Comparison of ENCODE assay signal across 8 cellular contexts in genomic region chr1:113072757-113073456, GRCh38. TPM values are rescaled to one million over a fixed set of nuclear protein-coding genes. Genes with fewer than 3 reads are reported as not detected.
DNase-seq lines count a peak whose midpoint lies in the region; TF ChIP-seq lines count a peak whose summit lies in the region.

TSS of gene LRIG2 (plus strand) at chr1:113073198. CDS start at chr1:113073407, 209 bp downstream.

- peaks cover 25% of the 10 kb centered on the region for H3K4me1 Mint-ChIP-seq in nephron
- peaks cover 30% of the 10 kb centered on the region for H3K4me1 Mint-ChIP-seq in stimulated activated naive CD8-positive, alpha-beta T cell treated with anti-CD3 and anti-CD28 coated beads, Interleukin-15, Interleukin-2, amounts not matched to agents 100 ng/mL and 50 ng/mL, for 24 hours (ENCODE audit: low read depth)

- peak within 1 kb of the TSS; percentile 92 for H3K4me2 ChIP-seq in Loucy (ENCODE audit: low read depth, low read length, poor library complexity, severe bottlenecking)

- H3K9me2 ChIP-seq in Loucy (replicated peaks; ENCODE audit: low read depth, low read length): no peaks in the 10 kb centered on the region

- DNase-seq in G401 (ENCODE audit: low spot score) (peak; percentile 99), H7 (peak; percentile 96), fibroblast of the aortic adventitia (ENCODE audit: low read depth) (peak; percentile 98)
- peak; percentile 97 for DNase-seq in activated effector memory CD4-positive, alpha-beta T cell treated with Interleukin-2 at 50 U/mL for 16 hours

- peaks cover 15% of the 10 kb centered on the region for H3K36me3 Mint-ChIP-seq in nephron (ENCODE audit: low read depth)
- H3K36me3 Mint-ChIP-seq in stimulated activated naive CD8-positive, alpha-beta T cell treated with anti-CD3 and anti-CD28 coated beads, Interleukin-15, Interleukin-2, amounts not matched to agents 100 ng/mL and 50 ng/mL, for 24 hours (ENCODE audit: low read depth): peaks cover 1% of the 10 kb centered on the region

- H3K27me3 Mint-ChIP-seq in nephron (ENCODE audit: low read depth): no peaks in the 10 kb centered on the region
- H3K27me3 Mint-ChIP-seq in stimulated activated naive CD8-positive, alpha-beta T cell treated with anti-CD3 and anti-CD28 coated beads, Interleukin-15, Interleukin-2, amounts not matched to agents 100 ng/mL and 50 ng/mL, for 24 hours: no peaks in the 10 kb centered on the region

- H3K9me3 ChIP-seq in Loucy (ENCODE audit: insufficient read depth, low read depth, low read length): no peaks in the 10 kb centered on the region

- H3F3A ChIP-seq in Loucy (ENCODE audit: low read depth): no peaks in the 10 kb centered on the region

- peaks cover 30% of the 10 kb centered on the region for H4K20me1 ChIP-seq in Loucy (ENCODE audit: insufficient read depth, low read length, poor library complexity, severe bottlenecking)

- H3K4me1 ChIP-seq in Loucy (ENCODE audit: insufficient read depth, low read length, poor library complexity, severe bottlenecking): peaks cover 19% of the 10 kb centered on the region

- TF ChIP-seq POLR2A in Raji (IDR thresholded peaks at IDR 0.05; ENCODE audit: insufficient read depth, low read depth, low read length): peak; percentile 98

- H3K9ac ChIP-seq in Loucy (ENCODE audit: low read depth, low read length, poor library complexity, severe bottlenecking): peak within 1 kb of the TSS; percentile 83

- H3K79me2 ChIP-seq in Loucy (ENCODE audit: insufficient read depth, low read length): peaks cover 40% of the 10 kb centered on the region

- peak within 1 kb of the TSS; percentile 94 to 100 (median 96) for H3K4me3 Mint-ChIP-seq in nephron
- peak within 1 kb of the TSS; percentile 98 for H3K4me3 Mint-ChIP-seq in stimulated activated naive CD8-positive, alpha-beta T cell treated with anti-CD3 and anti-CD28 coated beads, Interleukin-15, Interleukin-2, amounts not matched to agents 100 ng/mL and 50 ng/mL, for 24 hours

- TF ChIP-seq CTCF in Loucy (conservative IDR thresholded peaks at IDR 0.05; ENCODE audit: low read length): peak; percentile 95
- TF ChIP-seq CTCF in fibroblast of the aortic adventitia (IDR thresholded peaks at IDR 0.05; ENCODE audit: insufficient read depth, low read length): peak; percentile 86
- TF ChIP-seq CTCF in nephron (IDR thresholded peaks at IDR 0.05; ENCODE audit: unreplicated experiment in 3 of 3): peak; percentile 94 to 98 (median 96)

- peak within 1 kb of the TSS; percentile 95 to 99 (median 99) for H3K27ac Mint-ChIP-seq in nephron
- H3K27ac Mint-ChIP-seq in stimulated activated naive CD8-positive, alpha-beta T cell treated with anti-CD3 and anti-CD28 coated beads, Interleukin-15, Interleukin-2, amounts not matched to agents 100 ng/mL and 50 ng/mL, for 24 hours: peak within 1 kb of the TSS; percentile 94

- H2AFZ ChIP-seq in Loucy (ENCODE audit: low read length): peak within 1 kb of the TSS; percentile 96

- H3K27me3 ChIP-seq in H7 (ENCODE audit: control insufficient read depth, insufficient read depth, low read length): no peaks in the 10 kb centered on the region
- no peaks in the 10 kb centered on the region for H3K27me3 ChIP-seq in Loucy (ENCODE audit: insufficient read depth, low read length, poor library complexity, severe bottlenecking)

- H3K9me3 Mint-ChIP-seq in nephron: no peaks in the 10 kb centered on the region
- no peaks in the 10 kb centered on the region for H3K9me3 Mint-ChIP-seq in stimulated activated naive CD8-positive, alpha-beta T cell treated with anti-CD3 and anti-CD28 coated beads, Interleukin-15, Interleukin-2, amounts not matched to agents 100 ng/mL and 50 ng/mL, for 24 hours

- H3K4me3 ChIP-seq in H7 (ENCODE audit: insufficient read depth, low read depth, low read length) (peak within 1 kb of the TSS; percentile 85), Loucy (ENCODE audit: low read length, poor library complexity, severe bottlenecking) (peak within 1 kb of the TSS; percentile 86), fibroblast of the aortic adventitia (ENCODE audit: low read depth, low read length) (peak within 1 kb of the TSS; percentile 97)

- in situ Hi-C loops in G401 (cut with HindIII; ENCODE audit: low sequenced_read_pairs): no loop called here

- H3K36me3 ChIP-seq in H7 (replicated peaks; ENCODE audit: control insufficient read depth, insufficient read depth, low read length) (no peaks in the 10 kb centered on the region), Loucy (ENCODE audit: insufficient read depth, low read length) (no peaks in the 10 kb centered on the region)

RNA-seq across cellular contexts. Expression of gene LRIG2, which starts in this region (rescaled TPM):
- total RNA-seq in G401 (2014; rRNA removed; shearing (Covaris generic)): 5.4 and 5.7 TPM in 2 replicates
- total RNA-seq in H7 (2014; rRNA removed; shearing (Covaris generic)): 22.6 and 33.9 TPM in 2 replicates
- 17.5 and 24.3 TPM in 2 replicates for total RNA-seq in fibroblast of the aortic adventitia (ENCODE audit: low replicate concordance)

Comparison
In these comparisons a context has a peak if more than half of its experiments do, and no peak if none do; other contexts are left out.
1. Peak in every context shown above with its lines: DNase-seq and H3K4me3 ChIP-seq.